15 cellular contexts compared by ENCODE assay signal in genomic region chr2:234858134-234858533, GRCh38.
"Had no signal": no experiment of that assay in that cellular context is flagged by ENCODE, and none has a peak within 500 bp of the region (broad histone marks: within the 10 kb centered on the region; RNA-seq: fewer than 3 reads in every experiment).

No MANE protein-coding gene starts in this region.

- H3K27ac Mint-ChIP-seq: naive thymus-derived CD4-positive, alpha-beta T cell; nephron progenitor cell had no signal

- H3K9me3 ChIP-seq: sigmoid colon had no signal

- H3K27me3 ChIP-seq: heart right ventricle, sigmoid colon had no signal

- H3K27ac ChIP-seq: coronary artery, heart right ventricle, sigmoid colon, skin epidermis had no signal

- DNase-seq: effector CD4-positive, alpha-beta T cell; heart right ventricle; hypothalamus; left colon; left ventricle myocardium superior; naive thymus-derived CD4-positive, alpha-beta T cell; nephron progenitor cell; posterior cingulate gyrus; sigmoid colon; stimulated activated CD4-positive, alpha-beta T cell treated with anti-CD3 and anti-CD28 coated beads, Interleukin-2, amount 100 ng/mL, for 48 hours; stimulated activated naive CD4-positive, alpha-beta T cell treated with Interleukin-2 at 50 U/mL for 16 hours had no signal

- H3K36me3 ChIP-seq: heart right ventricle, sigmoid colon had no signal

- H3K4me3 ChIP-seq: coronary artery, heart right ventricle, lung, sigmoid colon, skin epidermis had no signal

- H3K4me3 Mint-ChIP-seq: naive thymus-derived CD4-positive, alpha-beta T cell; nephron progenitor cell had no signal

- ATAC-seq: esophagus mucosa; heart right ventricle; left colon; left ventricle myocardium superior; naive thymus-derived CD4-positive, alpha-beta T cell had no signal

- H3K36me3 Mint-ChIP-seq: naive thymus-derived CD4-positive, alpha-beta T cell had no signal

- H3K4me1 Mint-ChIP-seq: naive thymus-derived CD4-positive, alpha-beta T cell had no signal
